In genomic region chr5:150763023-150763793, GRCh38 we compare ENCODE assay signal across 8 cellular contexts. TPM values are rescaled to one million over a fixed set of nuclear protein-coding genes. Genes with fewer than 3 reads are reported as not detected.
DNase-seq lines count a peak whose midpoint lies in the region; ATAC-seq and TF ChIP-seq lines count a peak whose summit lies in the region.

No MANE protein-coding gene starts in this region.

- DNase-seq in AG20443 (ENCODE audit: low spot score) (peak; percentile 54), NB4 (ENCODE audit: low read depth) (peak; percentile 98), left lung (no peak), NCI-H2171 (lab: John Stamatoyannopoulos, UW) (no peak)
- no peak for DNase-seq in activated naive CD4-positive, alpha-beta T cell treated with anti-CD3 and anti-CD28 coated beads for 36 hours

- no peaks in the 10 kb centered on the region for H3K36me3 ChIP-seq in left lung

- no peaks in the 10 kb centered on the region for H3K27me3 Mint-ChIP-seq in activated naive CD4-positive, alpha-beta T cell treated with anti-CD3 and anti-CD28 coated beads for 36 hours (ENCODE audit: low read depth)

- no peaks in the 10 kb centered on the region for H3K9me3 ChIP-seq in left lung

- no peak overlapping the region for H3K27ac Mint-ChIP-seq in activated naive CD4-positive, alpha-beta T cell treated with anti-CD3 and anti-CD28 coated beads for 36 hours

- H3K4me3 Mint-ChIP-seq in activated naive CD4-positive, alpha-beta T cell treated with anti-CD3 and anti-CD28 coated beads for 36 hours: no peak overlapping the region

- no peak for ATAC-seq in left lung
- ATAC-seq in GM19023 (IDR thresholded peaks at IDR 0.05; ENCODE audit: unreplicated experiment): no peak
- ATAC-seq in HG02884 (IDR thresholded peaks at IDR 0.05; ENCODE audit: unreplicated experiment): no peak

- no peak for TF ChIP-seq POLR2A in NB4 (IDR thresholded peaks at IDR 0.05; ENCODE audit: extremely low read depth, insufficient read length)

- no peaks in the 10 kb centered on the region for H3K9me3 Mint-ChIP-seq in activated naive CD4-positive, alpha-beta T cell treated with anti-CD3 and anti-CD28 coated beads for 36 hours

- peak overlapping the region; percentile 67 for H3K27ac ChIP-seq in adipose tissue (ENCODE audit: low read depth, low read length)
- peak overlapping the region; percentile 44 to 87 for H3K27ac ChIP-seq in left lung

- peaks cover 6% of the 10 kb centered on the region for H3K4me1 Mint-ChIP-seq in activated naive CD4-positive, alpha-beta T cell treated with anti-CD3 and anti-CD28 coated beads for 36 hours (ENCODE audit: low read depth)

- CTCF ChIA-PET in activated naive CD4-positive, alpha-beta T cell treated with anti-CD3 and anti-CD28 coated beads for 36 hours (lab: Charles Lee): interaction anchor here (0.9 kb wide), 1 partner anchor 17 kb away, joined by 3 read pairs; no protein-coding TSS in a partner anchor

- TF ChIP-seq CTCF in NB4 (IDR thresholded peaks at IDR 0.05; ENCODE audit: low read depth, low read length): no peak
- no peak for TF ChIP-seq CTCF in left lung (IDR thresholded peaks at IDR 0.05)

- H3K4me1 ChIP-seq in left lung: peaks cover 0 to 57% of the 10 kb centered on the region in 2 donors

- H3K36me3 Mint-ChIP-seq in activated naive CD4-positive, alpha-beta T cell treated with anti-CD3 and anti-CD28 coated beads for 36 hours (ENCODE audit: low read depth): no peaks in the 10 kb centered on the region

- H3K4me3 ChIP-seq in NB4 (ENCODE audit: low read depth, low read length) (peak overlapping the region; percentile 29), left lung (no peak overlapping the region)

- WGBS in adipose tissue, 3 donors: 21 to 40% (median 23%) methylated on average over 7 of the region's 7 CpGs

- intact Hi-C loops in left lung (cut with DNase I): no loop called here
- intact Hi-C loops in activated naive CD4-positive, alpha-beta T cell treated with anti-CD3 and anti-CD28 coated beads for 36 hours (cut with micrococcal nuclease): no loop called here

- no peaks in the 10 kb centered on the region for H3K27me3 ChIP-seq in left lung

RNA-seq across cellular contexts. Expression of gene DCTN4, which starts 4.4 kb away (rescaled TPM):
- 10 to 100 TPM; 22.5 to 24.3 (median 23.1) TPM for polyA plus RNA-seq in adipose tissue
- total RNA-seq in left lung: 10 to 100 TPM; 69.5 to 70.0 TPM
- total RNA-seq in activated naive CD4-positive, alpha-beta T cell treated with anti-CD3 and anti-CD28 coated beads for 36 hours: 10 to 100 TPM; 41.0 to 47.7 TPM

RNA-seq across cellular contexts. Expression of gene SMIM3, which starts 15.3 kb away (rescaled TPM):
- 100 to 1,000 TPM in 2 of 3 donors, 10 to 100 TPM in 1; 31.7 to 152 (median 114) TPM for polyA plus RNA-seq in adipose tissue
- 10 to 100 TPM; 16.4 to 20.1 TPM for total RNA-seq in left lung
- total RNA-seq in activated naive CD4-positive, alpha-beta T cell treated with anti-CD3 and anti-CD28 coated beads for 36 hours: 10 to 100 TPM; 32.9 to 37.4 TPM

Comparison
In these comparisons a context has a peak if more than half of its experiments do, and no peak if none do; other contexts are left out.
1. DNase-seq: peak in AG20443 (single experiment) and NB4 (single experiment); none in left lung (0 of 2), NCI-H2171 (single experiment) and activated naive CD4-positive, alpha-beta T cell treated with anti-CD3 and anti-CD28 coated beads for 36 hours (single experiment).